Comparison of ENCODE assay signal across 1 cellular context in the genomic region with DNA sequence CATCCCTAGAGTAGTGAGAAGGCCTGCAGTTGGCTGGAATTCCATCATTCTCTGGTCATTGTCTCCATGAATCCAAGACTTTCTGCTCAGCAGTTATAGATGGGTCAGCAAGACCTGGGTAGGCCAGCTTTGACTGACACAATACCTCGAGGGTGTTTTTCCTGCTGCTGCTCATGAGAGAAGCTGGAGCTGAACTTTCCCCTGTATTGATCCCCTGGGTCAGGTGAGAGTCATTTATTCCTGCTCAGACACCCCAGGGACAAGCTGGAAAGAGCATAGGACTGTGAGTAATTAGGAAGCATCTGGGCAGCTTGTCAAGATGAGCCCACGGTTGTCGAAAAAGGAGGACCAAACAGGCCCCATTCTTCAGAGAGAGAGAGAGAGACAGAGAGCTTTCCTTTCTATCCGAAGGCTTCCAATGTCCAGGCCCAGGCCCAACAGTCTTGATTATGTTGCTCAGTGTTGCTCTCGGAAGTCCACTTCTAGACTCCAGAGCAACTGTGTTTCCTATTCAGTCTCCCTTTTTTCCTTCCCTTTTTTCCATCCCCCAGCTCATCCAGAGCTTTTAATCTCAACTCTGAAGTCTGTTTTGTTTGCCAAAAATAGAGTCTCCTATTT.
TF ChIP-seq lines count a peak whose summit lies in the region.

No MANE protein-coding gene starts in this region.

TF ChIP-seq in HepG2, 621 proteins besides CTCF, POLR2A, EP300 and RAD21 (continued from another document):
- peak; percentile 43 for TF ChIP-seq PAXIP1 (CRISPR knock-in tag; conservative IDR thresholded peaks at IDR 0.05)
- TF ChIP-seq ONECUT2 (CRISPR knock-in tag; IDR thresholded peaks at IDR 0.05): peak; percentile 60
- TF ChIP-seq KAT2B (IDR thresholded peaks at IDR 0.05; ENCODE audit: borderline replicate concordance, low read depth, low read length): 0 out of 2 replicates have a peak, but pooled peaks have one; percentile 36
- no peak for TF ChIP-seq ZNF430 (CRISPR knock-in tag; IDR thresholded peaks at IDR 0.05)
- TF ChIP-seq, protein P1, sequence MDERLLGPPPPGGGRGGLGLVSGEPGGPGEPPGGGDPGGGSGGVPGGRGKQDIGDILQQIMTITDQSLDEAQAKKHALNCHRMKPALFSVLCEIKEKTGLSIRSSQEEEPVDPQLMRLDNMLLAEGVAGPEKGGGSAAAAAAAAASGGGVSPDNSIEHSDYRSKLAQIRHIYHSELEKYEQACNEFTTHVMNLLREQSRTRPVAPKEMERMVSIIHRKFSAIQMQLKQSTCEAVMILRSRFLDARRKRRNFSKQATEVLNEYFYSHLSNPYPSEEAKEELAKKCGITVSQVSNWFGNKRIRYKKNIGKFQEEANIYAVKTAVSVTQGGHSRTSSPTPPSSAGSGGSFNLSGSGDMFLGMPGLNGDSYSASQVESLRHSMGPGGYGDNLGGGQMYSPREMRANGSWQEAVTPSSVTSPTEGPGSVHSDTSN (CRISPR knock-in tag; IDR thresholded peaks at IDR 0.05): peak; percentile 42; the same call in 1 of the 2 replicates
- no peak for TF ChIP-seq SRSF9 (IDR thresholded peaks at IDR 0.05; ENCODE audit: borderline replicate concordance, insufficient read depth, low read depth, low read length, poor library complexity, severe bottlenecking)
- no peak for TF ChIP-seq SOX6 (IDR thresholded peaks at IDR 0.05)
- 0 out of 2 replicates have a peak, but pooled peaks have one; percentile 26 for TF ChIP-seq SOX6 (CRISPR knock-in tag; IDR thresholded peaks at IDR 0.05)
- TF ChIP-seq ESRRA (CRISPR knock-in tag; IDR thresholded peaks at IDR 0.05; ENCODE audit: low read depth): no peak
- TF ChIP-seq ZNF713 (CRISPR knock-in tag; IDR thresholded peaks at IDR 0.05): no peak
- TF ChIP-seq, protein P2, sequence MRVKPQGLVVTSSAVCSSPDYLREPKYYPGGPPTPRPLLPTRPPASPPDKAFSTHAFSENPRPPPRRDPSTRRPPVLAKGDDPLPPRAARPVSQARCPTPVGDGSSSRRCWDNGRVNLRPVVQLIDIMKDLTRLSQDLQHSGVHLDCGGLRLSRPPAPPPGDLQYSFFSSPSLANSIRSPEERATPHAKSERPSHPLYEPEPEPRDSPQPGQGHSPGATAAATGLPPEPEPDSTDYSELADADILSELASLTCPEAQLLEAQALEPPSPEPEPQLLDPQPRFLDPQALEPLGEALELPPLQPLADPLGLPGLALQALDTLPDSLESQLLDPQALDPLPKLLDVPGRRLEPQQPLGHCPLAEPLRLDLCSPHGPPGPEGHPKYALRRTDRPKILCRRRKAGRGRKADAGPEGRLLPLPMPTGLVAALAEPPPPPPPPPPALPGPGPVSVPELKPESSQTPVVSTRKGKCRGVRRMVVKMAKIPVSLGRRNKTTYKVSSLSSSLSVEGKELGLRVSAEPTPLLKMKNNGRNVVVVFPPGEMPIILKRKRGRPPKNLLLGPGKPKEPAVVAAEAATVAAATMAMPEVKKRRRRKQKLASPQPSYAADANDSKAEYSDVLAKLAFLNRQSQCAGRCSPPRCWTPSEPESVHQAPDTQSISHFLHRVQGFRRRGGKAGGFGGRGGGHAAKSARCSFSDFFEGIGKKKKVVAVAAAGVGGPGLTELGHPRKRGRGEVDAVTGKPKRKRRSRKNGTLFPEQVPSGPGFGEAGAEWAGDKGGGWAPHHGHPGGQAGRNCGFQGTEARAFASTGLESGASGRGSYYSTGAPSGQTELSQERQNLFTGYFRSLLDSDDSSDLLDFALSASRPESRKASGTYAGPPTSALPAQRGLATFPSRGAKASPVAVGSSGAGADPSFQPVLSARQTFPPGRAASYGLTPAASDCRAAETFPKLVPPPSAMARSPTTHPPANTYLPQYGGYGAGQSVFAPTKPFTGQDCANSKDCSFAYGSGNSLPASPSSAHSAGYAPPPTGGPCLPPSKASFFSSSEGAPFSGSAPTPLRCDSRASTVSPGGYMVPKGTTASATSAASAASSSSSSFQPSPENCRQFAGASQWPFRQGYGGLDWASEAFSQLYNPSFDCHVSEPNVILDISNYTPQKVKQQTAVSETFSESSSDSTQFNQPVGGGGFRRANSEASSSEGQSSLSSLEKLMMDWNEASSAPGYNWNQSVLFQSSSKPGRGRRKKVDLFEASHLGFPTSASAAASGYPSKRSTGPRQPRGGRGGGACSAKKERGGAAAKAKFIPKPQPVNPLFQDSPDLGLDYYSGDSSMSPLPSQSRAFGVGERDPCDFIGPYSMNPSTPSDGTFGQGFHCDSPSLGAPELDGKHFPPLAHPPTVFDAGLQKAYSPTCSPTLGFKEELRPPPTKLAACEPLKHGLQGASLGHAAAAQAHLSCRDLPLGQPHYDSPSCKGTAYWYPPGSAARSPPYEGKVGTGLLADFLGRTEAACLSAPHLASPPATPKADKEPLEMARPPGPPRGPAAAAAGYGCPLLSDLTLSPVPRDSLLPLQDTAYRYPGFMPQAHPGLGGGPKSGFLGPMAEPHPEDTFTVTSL (CRISPR knock-in tag; IDR thresholded peaks at IDR 0.05; ENCODE audit: borderline replicate concordance): peak; percentile 54; the same call in 1 of the 2 replicates
- peak; percentile 35; the same call in 1 of the 2 replicates for TF ChIP-seq SALL1 (CRISPR knock-in tag; IDR thresholded peaks at IDR 0.05)
- TF ChIP-seq ZUFSP (CRISPR knock-in tag; IDR thresholded peaks at IDR 0.05; ENCODE audit: borderline replicate concordance): no peak
- TF ChIP-seq GATAD2A (CRISPR knock-in tag; IDR thresholded peaks at IDR 0.05): 0 out of 2 replicates have a peak, but pooled peaks have one; percentile 22
- peak; percentile 35; the same call in 1 of the 2 replicates for TF ChIP-seq HDAC1 (CRISPR knock-in tag; IDR thresholded peaks at IDR 0.05)
